ENCODE assay signal across 20 cellular contexts in genomic region chr7:151571471-151571870, GRCh38. TPM values are rescaled to one million over a fixed set of nuclear protein-coding genes. Genes with fewer than 3 reads are reported as not detected.
DNase-seq lines count a peak whose midpoint lies in the region; ATAC-seq, FAIRE-seq and TF ChIP-seq lines count a peak whose summit lies in the region.
"Had no signal": no experiment of that assay in that cellular context is flagged by ENCODE, and none has a peak within 500 bp of the region (broad histone marks: within the 10 kb centered on the region; RNA-seq: fewer than 3 reads in every experiment).

No MANE protein-coding gene starts in this region.

- no peak overlapping the region for H3K4me3 ChIP-seq in HepG2 (replicated peaks in 1 of 3; ENCODE audit: insufficient read depth in 1 of 3, low read depth in 2 of 3, low read length in 3 of 3)
- no peak overlapping the region for H3K4me3 ChIP-seq in right lobe of liver
- H3K4me3 ChIP-seq in keratinocyte (ENCODE audit: control insufficient read depth in 2 of 3, extremely low read depth in 1 of 3, insufficient read depth in 2 of 3, low read depth in 1 of 3, low read length in 3 of 3) = no peak overlapping the region
- no peak overlapping the region for H3K4me3 ChIP-seq in SJCRH30
- H3K4me3 ChIP-seq: A549, BLaER1, GM23248, HAP-1 had no signal

- H3K27ac ChIP-seq in HepG2 (ENCODE audit: extremely low read length, insufficient read depth, low read length) (no peak overlapping the region), right lobe of liver (no peak overlapping the region), keratinocyte (ENCODE audit: control insufficient read depth, insufficient read depth, low read length) (no peak overlapping the region), SJCRH30 (no peak overlapping the region)
- H3K27ac ChIP-seq: 22Rv1, BLaER1, GM23248, HL-60 had no signal

- WGBS in HepG2 (ENCODE audit: low lambda C conversion rate) = 57% methylated on average over 5 of the region's 5 CpGs
- 89% methylated on average over 5 of the region's 5 CpGs for WGBS in right lobe of liver (ENCODE audit: insufficient coverage, low coverage, low lambda C conversion rate, missing lambda C conversion rate)

- TF ChIP-seq POLR2A in HepG2 (IDR thresholded peaks at IDR 0.05; ENCODE audit: insufficient read depth in 1 of 2, low read depth in 2 of 2, low read length in 2 of 2) (no peak), right lobe of liver (IDR thresholded peaks at IDR 0.05) (no peak)

- H3K9me3 ChIP-seq in HepG2 (ENCODE audit: low read length) (no peaks in the 10 kb centered on the region), right lobe of liver (no peaks in the 10 kb centered on the region), keratinocyte (ENCODE audit: control insufficient read depth, low read depth, low read length) (no peaks in the 10 kb centered on the region), SJCRH30 (replicated peaks) (no peaks in the 10 kb centered on the region)
- H3K9me3 ChIP-seq: A549, BLaER1, HAP-1 had no signal

- no peak for FAIRE-seq in HepG2 (lab: Jason Lieb, UNC)
- FAIRE-seq in keratinocyte (lab: Jason Lieb, UNC) = peak; percentile 43
- FAIRE-seq: A549, GM12892, GM18507, HTR-8/SVneo had no signal

- intact Hi-C loops in HepG2 (cut with micrococcal nuclease; ENCODE audit: unreplicated experiment) = loop anchor here (2.0 to 5.0 kb wide), 2 partner anchors 136 to 187 kb away; no protein-coding TSS in a partner anchor
- intact Hi-C loops in right lobe of liver (cut with DNase I) = no loop called here

- ATAC-seq in HepG2 = no peak
- no peak for ATAC-seq in right lobe of liver
- no peak for ATAC-seq in central memory CD8-positive, alpha-beta T cell (replicated peaks; ENCODE audit: extremely low read depth, poor library complexity, severe bottlenecking)
- ATAC-seq: A549; CD8-positive, alpha-beta T cell had no signal

- peaks cover 11% of the 10 kb centered on the region for H3K36me3 Mint-ChIP-seq in central memory CD8-positive, alpha-beta T cell (ENCODE audit: insufficient read depth)

- H3K9me1 ChIP-seq in keratinocyte (ENCODE audit: control insufficient read depth, extremely low read depth, insufficient read depth, low read length) = no peaks in the 10 kb centered on the region

- no peak for DNase-seq in HepG2 (ENCODE audit: low spot score)
- no peak for DNase-seq in right lobe of liver
- no peak for DNase-seq in central memory CD8-positive, alpha-beta T cell (ENCODE audit: low spot score in 2 of 2)
- no peak for DNase-seq in keratinocyte (ENCODE audit: low read depth, low spot score)
- DNase-seq in HEK293T (ENCODE audit: extremely low spot score) = no peak
- no peak for DNase-seq in activated CD4-positive, alpha-beta T cell treated with anti-CD3 and anti-CD28 coated beads for 48 hours
- DNase-seq in SJCRH30 = no peak
- DNase-seq: Calu3; CD8-positive, alpha-beta T cell; DMS53; GDM1 had no signal

- CTCF ChIA-PET in HepG2 (lab: Yijun Ruan, JAX; ENCODE audit: low intra/inter-chr PET ratio, low total read pairs) = no interaction called here
- CTCF ChIA-PET in HEK293T (lab: Yijun Ruan, JAX) = interaction anchor here (1.4 kb wide), 1 partner anchor 187 kb away, joined by 3 read pairs; no protein-coding TSS in a partner anchor

- TF ChIP-seq RAD21 in HepG2 (CRISPR knock-in tag; IDR thresholded peaks at IDR 0.05) = no peak

- POLR2A ChIA-PET in HepG2 (lab: Yijun Ruan, JAX) (no interaction called here), HEK293T (lab: Yijun Ruan, JAX) (no interaction called here)

- in situ Hi-C loops in HepG2 (cut with HindIII; ENCODE audit: extremely low pct_ligation_motif_present, low pct_unique_long_range_greater_than_20kb) = no loop called here

- no peak overlapping the region for H3K9ac ChIP-seq in HepG2 (ENCODE audit: insufficient read depth, low read depth, low read length)
- no peak overlapping the region for H3K9ac ChIP-seq in keratinocyte (ENCODE audit: control insufficient read depth, extremely low read depth, insufficient read depth, low read length)
- H3K9ac ChIP-seq: BLaER1, GM23248 had no signal

- no peak overlapping the region for H3K4me3 Mint-ChIP-seq in central memory CD8-positive, alpha-beta T cell
- H3K4me3 Mint-ChIP-seq: CD8-positive, alpha-beta T cell had no signal

- H3K79me2 ChIP-seq in HepG2 (ENCODE audit: insufficient read depth, low read length) (no peaks in the 10 kb centered on the region), keratinocyte (ENCODE audit: control insufficient read depth, insufficient read depth, low read length) (no peaks in the 10 kb centered on the region)

- peak overlapping the region; percentile 57 for H3K27ac Mint-ChIP-seq in central memory CD8-positive, alpha-beta T cell (ENCODE audit: low read depth)
- H3K27ac Mint-ChIP-seq: CD8-positive, alpha-beta T cell had no signal

- no peaks in the 10 kb centered on the region for H3K4me1 Mint-ChIP-seq in central memory CD8-positive, alpha-beta T cell

- no TSS peak for BruUV-seq in HepG2 (replicated peaks; lab: Mats Ljungman, UMichigan)

- dilution Hi-C loops in keratinocyte (cut with MboI; ENCODE audit: extremely low pct_ligation_motif_present, low sequenced_read_pairs) = no loop called here

- H3K27me3 Mint-ChIP-seq in central memory CD8-positive, alpha-beta T cell = no peaks in the 10 kb centered on the region

- H2AFZ ChIP-seq in HepG2 (ENCODE audit: low read length) = no peak overlapping the region
- no peak overlapping the region for H2AFZ ChIP-seq in keratinocyte (ENCODE audit: control insufficient read depth, low read length)
- H2AFZ ChIP-seq: GM23248 had no signal

- H3K4me2 ChIP-seq in HepG2 (ENCODE audit: low read depth, low read length) = no peak overlapping the region
- H3K4me2 ChIP-seq in keratinocyte (ENCODE audit: control insufficient read depth, extremely low read depth, insufficient read depth, low read depth, low read length) = no peak overlapping the region
- H3K4me2 ChIP-seq: A549, BLaER1 had no signal

- TF ChIP-seq CTCF in HepG2 (CRISPR knock-in tag; IDR thresholded peaks at IDR 0.05) (no peak), right lobe of liver (IDR thresholded peaks at IDR 0.05) (no peak), keratinocyte (optimal IDR thresholded peaks at IDR 0.05 in 1 of 3, IDR thresholded peaks at IDR 0.05 in 1 of 3, conservative IDR thresholded peaks at IDR 0.05 in 1 of 3; ENCODE audit: extremely low read depth in 1 of 3, insufficient read depth in 2 of 3, low read length in 3 of 3) (no peak)

- TF ChIP-seq EP300 in HepG2 (IDR thresholded peaks at IDR 0.05; ENCODE audit: low read depth in 2 of 2, low read length in 2 of 2) = no peak
- no peak for TF ChIP-seq EP300 in HepG2 (CRISPR knock-in tag; IDR thresholded peaks at IDR 0.05; ENCODE audit: borderline replicate concordance)

- H3K36me3 ChIP-seq in HepG2 (replicated peaks in 1 of 2; ENCODE audit: control insufficient read depth in 1 of 2, insufficient read depth in 2 of 2, low read length in 2 of 2) = no peaks in the 10 kb centered on the region
- peaks cover 0 to 32% (median 0%) of the 10 kb centered on the region in 4 donors for H3K36me3 ChIP-seq in right lobe of liver
- H3K36me3 ChIP-seq in keratinocyte (ENCODE audit: control insufficient read depth in 2 of 2, extremely low read depth in 1 of 2, insufficient read depth in 2 of 2, low read length in 2 of 2) = peaks cover 3 to 5% of the 10 kb centered on the region in 2 experiments
- peaks cover 9% of the 10 kb centered on the region; the same call in 1 of the 2 replicates for H3K36me3 ChIP-seq in SJCRH30
- H3K36me3 ChIP-seq: HAP-1 had no signal

- H3K27me3 ChIP-seq in HepG2 (ENCODE audit: control insufficient read depth in 1 of 2, insufficient read depth in 2 of 2, low read length in 2 of 2) = no peaks in the 10 kb centered on the region
- no peaks in the 10 kb centered on the region for H3K27me3 ChIP-seq in right lobe of liver
- no peaks in the 10 kb centered on the region for H3K27me3 ChIP-seq in keratinocyte (ENCODE audit: control insufficient read depth, extremely low read depth, insufficient read depth, low read length)
- no peaks in the 10 kb centered on the region for H3K27me3 ChIP-seq in SJCRH30
- H3K27me3 ChIP-seq: BLaER1 had no signal

- no peaks in the 10 kb centered on the region for H3K9me3 Mint-ChIP-seq in central memory CD8-positive, alpha-beta T cell
- H3K9me3 Mint-ChIP-seq: CD8-positive, alpha-beta T cell had no signal

- H3K4me1 ChIP-seq in HepG2 (ENCODE audit: insufficient read depth, low read length) = no peaks in the 10 kb centered on the region
- H3K4me1 ChIP-seq in right lobe of liver = no peaks in the 10 kb centered on the region
- peaks cover 5% of the 10 kb centered on the region for H3K4me1 ChIP-seq in keratinocyte (ENCODE audit: control insufficient read depth, extremely low read depth, insufficient read depth, low read length)
- H3K4me1 ChIP-seq in SJCRH30 = peaks cover 6% of the 10 kb centered on the region
- H3K4me1 ChIP-seq: A549, BLaER1, HAP-1 had no signal

- H4K20me1 ChIP-seq in HepG2 (ENCODE audit: insufficient read depth, low read length) (no peaks in the 10 kb centered on the region), keratinocyte (ENCODE audit: control insufficient read depth, extremely low read depth, insufficient read depth, low read length) (no peaks in the 10 kb centered on the region)
- H4K20me1 ChIP-seq: BLaER1 had no signal

RNA-seq across cellular contexts. Expression of gene RHEB, which starts 51.8 kb away (rescaled TPM):
- 77.6 and 90.9 TPM in 2 replicates for total RNA-seq in HepG2 (2016; rRNA removed; fragmentation: Illumina TruSeq; extraction: Trizol)
- total RNA-seq in HepG2 (2016; cell fraction: cytosol; rRNA removed; fragmentation: Illumina TruSeq; extraction: Trizol; ENCODE audit: low read depth) = 70.9 and 80.9 TPM in 2 replicates
- total RNA-seq in HepG2 (2016; cell fraction: insoluble cytoplasmic fraction; rRNA removed; fragmentation: Illumina TruSeq; extraction: Trizol) = 75.1 and 83.8 TPM in 2 replicates
- 105 and 115 TPM in 2 replicates for total RNA-seq in HepG2 (2016; cell fraction: membrane; rRNA removed; fragmentation: Illumina TruSeq; extraction: Trizol)
- 29.7 and 32.4 TPM in 2 replicates for total RNA-seq in HepG2 (2016; cell fraction: nucleus; rRNA removed; fragmentation: Illumina TruSeq; extraction: Trizol)
- polyA plus RNA-seq in HepG2 (2011; rRNA removed) = 37.2 and 55.0 TPM in 2 replicates
- 20.7 and 28.6 TPM in 2 replicates for polyA plus RNA-seq in HepG2 (2011; cell fraction: cytosol; rRNA removed)
- polyA plus RNA-seq in HepG2 (2011; cell fraction: nucleus; rRNA removed) = 7.2 and 8.6 TPM in 2 replicates
- polyA plus RNA-seq in HepG2 (2012) = 61.6 and 83.9 TPM in 2 replicates
- polyA plus RNA-seq in HepG2 (2016; cell fraction: cytosol; fragmentation: Illumina TruSeq; extraction: Trizol; ENCODE audit: low read depth) = 82.9 and 126 TPM in 2 replicates
- polyA plus RNA-seq in HepG2 (2016; cell fraction: insoluble cytoplasmic fraction; fragmentation: Illumina TruSeq; extraction: Trizol; ENCODE audit: low read depth) = 120 and 127 TPM in 2 replicates
- polyA plus RNA-seq in HepG2 (2016; cell fraction: membrane; fragmentation: Illumina TruSeq; extraction: Trizol; ENCODE audit: low read depth) = 109 and 144 TPM in 2 replicates
- polyA plus RNA-seq in HepG2 (2016; cell fraction: nucleus; fragmentation: Illumina TruSeq; extraction: Trizol; ENCODE audit: insufficient read depth, low read depth) = 75.2 and 77.3 TPM in 2 replicates
- 5.0 and 15.8 TPM in 2 replicates for polyA minus RNA-seq in HepG2 (2011; rRNA and poly(A)+ RNA removed; ENCODE audit: low replicate concordance)
- polyA minus RNA-seq in HepG2 (2011; cell fraction: cytosol; rRNA and poly(A)+ RNA removed) = 22.2 and 27.0 TPM in 2 replicates
- polyA minus RNA-seq in HepG2 (2011; cell fraction: nucleus; rRNA and poly(A)+ RNA removed) = 18.4 and 21.8 TPM in 2 replicates
- 10 to 100 TPM; 33.4 to 55.3 (median 49.7) TPM for total RNA-seq in right lobe of liver
- 67.2 to 138 TPM (median 69.4 TPM) in 3 replicates for polyA plus RNA-seq in keratinocyte
- 143 TPM for polyA plus RNA-seq in keratinocyte (2011; ENCODE audit: low read depth)
- 73.9 and 121 TPM in 2 replicates for polyA plus RNA-seq in keratinocyte (2011; cell fraction: cytosol; rRNA removed)
- polyA plus RNA-seq in keratinocyte (2011; cell fraction: nucleus; rRNA removed) = 38.5 and 58.5 TPM in 2 replicates
- polyA plus RNA-seq in keratinocyte (2012; ENCODE audit: low replicate concordance) = 75.8 and 112 TPM in 2 replicates
- 6.7 to 17.2 TPM (median 12.1 TPM) in 3 replicates for polyA minus RNA-seq in keratinocyte
- 42.4 TPM for polyA minus RNA-seq in keratinocyte (2011; cell fraction: cytosol; rRNA and poly(A)+ RNA removed)
- 9.7 and 18.8 TPM in 2 replicates for polyA minus RNA-seq in keratinocyte (2011; cell fraction: nucleus; rRNA and poly(A)+ RNA removed)
- 134 and 149 TPM in 2 replicates for total RNA-seq in SJCRH30 (2014; rRNA removed; shearing (Covaris generic))
